Comparison of ENCODE assay signal across 8 cellular contexts in genomic region chr16:30318647-30319046, GRCh38. TPM values are rescaled to one million over a fixed set of nuclear protein-coding genes. Genes with fewer than 3 reads are reported as not detected.
DNase-seq lines count a peak whose midpoint lies in the region; ATAC-seq, FAIRE-seq and TF ChIP-seq lines count a peak whose summit lies in the region.
"Not testable (repeated sequence)": the region's sequence is repeated elsewhere in the genome, so short reads cannot be mapped to it uniquely, and the experiment has no call there.
"Had no signal": no experiment of that assay in that cellular context is flagged by ENCODE, and none has a peak within 500 bp of the region (broad histone marks: within the 10 kb centered on the region; RNA-seq: fewer than 3 reads in every experiment).

No MANE protein-coding gene starts in this region.

- not testable (repeated sequence) for TF ChIP-seq CTCF in natural killer cell (IDR thresholded peaks at IDR 0.05)

- H3K9me3 Mint-ChIP-seq in activated CD8-positive, alpha-beta T cell treated with anti-CD3 and anti-CD28 coated beads, Interleukin-2, amount 10 ng/mL, durations not matched to agents 7 days and 5 days (ENCODE audit: insufficient read depth); immature natural killer cell; natural killer cell: not testable (repeated sequence)

- H3K27me3 Mint-ChIP-seq in activated CD8-positive, alpha-beta T cell treated with anti-CD3 and anti-CD28 coated beads, Interleukin-2, amount 10 ng/mL, durations not matched to agents 7 days and 5 days (ENCODE audit: low read depth); immature natural killer cell (ENCODE audit: low read depth in 3 of 3); natural killer cell (ENCODE audit: low read depth in 2 of 2): not testable (repeated sequence)

- not testable (repeated sequence) for H3K4me1 Mint-ChIP-seq in activated CD8-positive, alpha-beta T cell treated with anti-CD3 and anti-CD28 coated beads, Interleukin-2, amount 10 ng/mL, durations not matched to agents 7 days and 5 days (ENCODE audit: low read depth)
- H3K4me1 Mint-ChIP-seq in immature natural killer cell (peaks cover 26 to 57% of the 10 kb centered on the region in 2 donors), natural killer cell (peaks cover 17 to 26% of the 10 kb centered on the region in 2 donors)

- not testable (repeated sequence) for H3K36me3 Mint-ChIP-seq in activated CD8-positive, alpha-beta T cell treated with anti-CD3 and anti-CD28 coated beads, Interleukin-2, amount 10 ng/mL, durations not matched to agents 7 days and 5 days (ENCODE audit: low read depth); immature natural killer cell; natural killer cell

- intact Hi-C loops in natural killer cell (cut with micrococcal nuclease): not testable (repeated sequence)

- not testable (repeated sequence) for DNase-seq in RCC 7860 (ENCODE audit: low spot score); activated CD8-positive, alpha-beta T cell treated with anti-CD3 and anti-CD28 coated beads, Interleukin-2, amount 10 ng/mL, durations not matched to agents 7 days and 5 days; immature natural killer cell; natural killer cell

- peak; percentile 47 for ATAC-seq in activated CD8-positive, alpha-beta T cell treated with anti-CD3 and anti-CD28 coated beads, Interleukin-2, amount 10 ng/mL, durations not matched to agents 7 days and 5 days
- ATAC-seq in natural killer cell: peak in 2 of 3 donors; percentile 36 to 55

- CTCF ChIA-PET in activated CD8-positive, alpha-beta T cell treated with anti-CD3 and anti-CD28 coated beads, Interleukin-2, amount 10 ng/mL, durations not matched to agents 7 days and 5 days (lab: Charles Lee): not testable (repeated sequence)

- H3K4me3 Mint-ChIP-seq in activated CD8-positive, alpha-beta T cell treated with anti-CD3 and anti-CD28 coated beads, Interleukin-2, amount 10 ng/mL, durations not matched to agents 7 days and 5 days; immature natural killer cell; natural killer cell: not testable (repeated sequence)

- POLR2A ChIA-PET in activated CD8-positive, alpha-beta T cell treated with anti-CD3 and anti-CD28 coated beads, Interleukin-2, amount 10 ng/mL, durations not matched to agents 7 days and 5 days (lab: Charles Lee): not testable (repeated sequence)

- H3K27ac Mint-ChIP-seq in activated CD8-positive, alpha-beta T cell treated with anti-CD3 and anti-CD28 coated beads, Interleukin-2, amount 10 ng/mL, durations not matched to agents 7 days and 5 days: not testable (repeated sequence)
- H3K27ac Mint-ChIP-seq in immature natural killer cell: peak overlapping the region in 4 of 6 donors; percentile 17 to 62 (median 50)
- peak overlapping the region in 1 of 2 donors; percentile 31 for H3K27ac Mint-ChIP-seq in natural killer cell

- peak; percentile 11 for FAIRE-seq in RCC 7860 (lab: Jason Lieb, UNC)

RNA-seq across cellular contexts. Expression of gene CD2BP2, which starts 36.5 kb away (rescaled TPM):
- total RNA-seq in activated CD8-positive, alpha-beta T cell treated with anti-CD3 and anti-CD28 coated beads, Interleukin-2, amount 10 ng/mL, durations not matched to agents 7 days and 5 days: 10 to 100 TPM; 62.7 to 67.5 TPM
- 10 to 100 TPM; 39.9 to 54.3 (median 42.9) TPM for polyA plus RNA-seq in immature natural killer cell
- 100 to 1,000 TPM in 1 of 3 donors, 10 to 100 TPM in 2; 79.5 to 104 (median 87.7) TPM for total RNA-seq in natural killer cell

RNA-seq across cellular contexts. Expression of gene TBC1D10B, which starts 51.6 kb away (rescaled TPM):
- total RNA-seq in activated CD8-positive, alpha-beta T cell treated with anti-CD3 and anti-CD28 coated beads, Interleukin-2, amount 10 ng/mL, durations not matched to agents 7 days and 5 days: 10 to 100 TPM; 75.4 to 75.7 TPM
- 10 to 100 TPM in 2 of 3 donors, 1 to 10 TPM in 1; 9.5 to 18.5 (median 10.1) TPM for polyA plus RNA-seq in immature natural killer cell
- total RNA-seq in natural killer cell: 10 to 100 TPM; 43.0 to 55.3 (median 50.2) TPM

RNA-seq across cellular contexts. Expression of gene MYL11, which starts 56.0 kb away (rescaled TPM):
- 1 to 10 TPM in 1 of 2 experiments, not detected in 1; 1.3 TPM for total RNA-seq in activated CD8-positive, alpha-beta T cell treated with anti-CD3 and anti-CD28 coated beads, Interleukin-2, amount 10 ng/mL, durations not matched to agents 7 days and 5 days
- polyA plus RNA-seq in immature natural killer cell: 10 to 100 TPM; 10.9 to 22.2 (median 18.7) TPM
- 1 to 10 TPM; 2.9 to 8.0 (median 7.2) TPM for total RNA-seq in natural killer cell
- total RNA-seq: A673, Daoy, GM12878 had no signal
- polyA plus RNA-seq: AG04450 had no signal
